In genomic region chr1:117181630-117182041, GRCh38 we compare ENCODE assay signal across 1 cellular context.
TF ChIP-seq lines count a peak whose summit lies in the region.

No MANE protein-coding gene starts in this region.

TF ChIP-seq in K562, 482 proteins besides CTCF, POLR2A, EP300 and RAD21 (continued from another document):
- no peak for TF ChIP-seq CREB3 (tag; conservative IDR thresholded peaks at IDR 0.05; ENCODE audit: low read depth)
- no peak for TF ChIP-seq ZNF217 (CRISPR knock-in tag; IDR thresholded peaks at IDR 0.05)
- TF ChIP-seq NR2C2 (CRISPR knock-in tag; IDR thresholded peaks at IDR 0.05), result no peak
- TF ChIP-seq NR2C2 (tag; IDR thresholded peaks at IDR 0.05), result peak; percentile 82; the same call in 1 of the 2 replicates
- no peak for TF ChIP-seq ELK3 (CRISPR knock-in tag; IDR thresholded peaks at IDR 0.05)
- peak; percentile 69; the same call in 1 of the 2 replicates for TF ChIP-seq TRIM28 (IDR thresholded peaks at IDR 0.05)
- peak; percentile 58; the same call in 1 of the 2 replicates for TF ChIP-seq ARID1B (IDR thresholded peaks at IDR 0.05)
- TF ChIP-seq ZFP36 (IDR thresholded peaks at IDR 0.05; ENCODE audit: low read depth, low read length, partially characterized antibody), result peak; percentile 67
- no peak for TF ChIP-seq BRD9 (IDR thresholded peaks at IDR 0.05; ENCODE audit: low read depth, partially characterized antibody)
- TF ChIP-seq ZBTB26 (CRISPR knock-in tag; IDR thresholded peaks at IDR 0.05), result no peak
- no peak for TF ChIP-seq C11orf30 (IDR thresholded peaks at IDR 0.05; ENCODE audit: low read depth)
- TF ChIP-seq VEZF1 (CRISPR knock-in tag; IDR thresholded peaks at IDR 0.05), result peak; percentile 58; the same call in 1 of the 2 replicates
- peak; percentile 26; the same call in 1 of the 2 replicates for TF ChIP-seq SOX6 (IDR thresholded peaks at IDR 0.05)
- 0 out of 2 replicates have a peak, but pooled peaks have one; percentile 38 for TF ChIP-seq CREB3L1 (IDR thresholded peaks at IDR 0.05; ENCODE audit: borderline replicate concordance, low read depth)
- TF ChIP-seq TRIM24 (IDR thresholded peaks at IDR 0.05), result peak in 1 of 2 experiments; percentile 55; a peak in 1 of 4 replicates
- peak in 1 of 2 experiments; percentile 22; a peak in 1 of 4 replicates for TF ChIP-seq MAZ (CRISPR knock-in tag; conservative IDR thresholded peaks at IDR 0.05 in 1 of 2, IDR thresholded peaks at IDR 0.05 in 1 of 2)
- peak; percentile 88 for TF ChIP-seq PBX2 (CRISPR knock-in tag; IDR thresholded peaks at IDR 0.05; ENCODE audit: low read depth)
- TF ChIP-seq PBX2 (tag; conservative IDR thresholded peaks at IDR 0.05; ENCODE audit: low read depth), result peak; percentile 100
- TF ChIP-seq BHLHE40 (IDR thresholded peaks at IDR 0.05; ENCODE audit: low read length), result peak; percentile 52; the same call in 1 of the 2 replicates
- peak; percentile 53; the same call in 1 of the 2 replicates for TF ChIP-seq PML (IDR thresholded peaks at IDR 0.05; ENCODE audit: low read length)
- TF ChIP-seq MYC (IDR thresholded peaks at IDR 0.05; ENCODE audit: low read depth, low read length), result 0 out of 2 replicates have a peak, but pooled peaks have one; percentile 10
- TF ChIP-seq MYC (CRISPR knock-in tag; IDR thresholded peaks at IDR 0.05; ENCODE audit: borderline replicate concordance, low read depth), result no peak
- no peak for TF ChIP-seq ETV5 (CRISPR knock-in tag; IDR thresholded peaks at IDR 0.05; ENCODE audit: low read depth)
- TF ChIP-seq JUN (IDR thresholded peaks at IDR 0.05; ENCODE audit: borderline replicate concordance, low read depth, low read length), result 0 out of 2 replicates have a peak, but pooled peaks have one; percentile 36
- no peak for TF ChIP-seq JUN (CRISPR knock-in tag; IDR thresholded peaks at IDR 0.05; ENCODE audit: borderline replicate concordance)
- TF ChIP-seq CREM (IDR thresholded peaks at IDR 0.05; ENCODE audit: low read depth), result 0 out of 2 replicates have a peak, but pooled peaks have one; percentile 34
- TF ChIP-seq MAFG (tag; conservative IDR thresholded peaks at IDR 0.05), result 0 out of 2 replicates have a peak, but pooled peaks have one; percentile 11
- peak; percentile 55; the same call in 1 of the 2 replicates for TF ChIP-seq FOSL1 (tag; conservative IDR thresholded peaks at IDR 0.05)
- TF ChIP-seq ARHGAP35 (IDR thresholded peaks at IDR 0.05; ENCODE audit: partially characterized antibody), result peak; percentile 99
- TF ChIP-seq GTF2F1 (IDR thresholded peaks at IDR 0.05; ENCODE audit: low read depth, low read length), result no peak
- TF ChIP-seq TEAD4 (IDR thresholded peaks at IDR 0.05; ENCODE audit: low read length), result peak; percentile 71; the same call in 1 of the 2 replicates
- no peak for TF ChIP-seq TEAD4 (CRISPR knock-in tag; IDR thresholded peaks at IDR 0.05; ENCODE audit: borderline replicate concordance)
- peak; percentile 97 for TF ChIP-seq PKNOX1 (IDR thresholded peaks at IDR 0.05)
- TF ChIP-seq ATF1 (CRISPR knock-in tag; IDR thresholded peaks at IDR 0.05), result no peak
- TF ChIP-seq ATF1 (tag; IDR thresholded peaks at IDR 0.05), result peak; percentile 69
- no peak for TF ChIP-seq TRIM25 (IDR thresholded peaks at IDR 0.05; ENCODE audit: borderline replicate concordance)
- TF ChIP-seq KDM4B (IDR thresholded peaks at IDR 0.05; ENCODE audit: borderline replicate concordance in 2 of 2, low read depth in 1 of 2), result peak in 1 of 2 experiments; percentile 100; a peak in 2 of 4 replicates
- no peak for TF ChIP-seq SIN3B (IDR thresholded peaks at IDR 0.05; ENCODE audit: low read depth)
- TF ChIP-seq ATF7 (IDR thresholded peaks at IDR 0.05), result peak; percentile 63
- no peak for TF ChIP-seq ARID4B (CRISPR knock-in tag; IDR thresholded peaks at IDR 0.05)
- no peak for TF ChIP-seq ZNF12 (CRISPR knock-in tag; IDR thresholded peaks at IDR 0.05)
- peak; percentile 66; the same call in 1 of the 2 replicates for TF ChIP-seq SPI1 (IDR thresholded peaks at IDR 0.05; ENCODE audit: borderline replicate concordance, low read depth, low read length)
- no peak for TF ChIP-seq ZC3H4 (CRISPR knock-in tag; IDR thresholded peaks at IDR 0.05; ENCODE audit: borderline replicate concordance)
- peak; percentile 56 for TF ChIP-seq ATF3 (IDR thresholded peaks at IDR 0.05)
- TF ChIP-seq ATF3 (CRISPR knock-in tag; conservative IDR thresholded peaks at IDR 0.05), result no peak
- no peak for TF ChIP-seq HMG20A (CRISPR knock-in tag; conservative IDR thresholded peaks at IDR 0.05)
- peak; percentile 62; the same call in 1 of the 2 replicates for TF ChIP-seq CBX1 (IDR thresholded peaks at IDR 0.05; ENCODE audit: low read depth)
- TF ChIP-seq LEF1 (IDR thresholded peaks at IDR 0.05), result peak; percentile 98; the same call in 1 of the 2 replicates
- no peak for TF ChIP-seq MCM2 (IDR thresholded peaks at IDR 0.05; ENCODE audit: low read depth)
- TF ChIP-seq CTBP1 (IDR thresholded peaks at IDR 0.05; ENCODE audit: borderline replicate concordance), result peak; percentile 84
